Comparison of ENCODE assay signal across 2 cellular contexts in genomic region chr3:133769536-133769935, GRCh38.
TF ChIP-seq lines count a peak whose summit lies in the region.

No MANE protein-coding gene starts in this region.

TF ChIP-seq in HepG2, 621 proteins besides CTCF, POLR2A, EP300 and RAD21:
- no peak for TF ChIP-seq PHB2 (IDR thresholded peaks at IDR 0.05; ENCODE audit: partially characterized antibody)
- no peak for TF ChIP-seq TARDBP (CRISPR knock-in tag; IDR thresholded peaks at IDR 0.05)
- TF ChIP-seq AGO2 (optimal IDR thresholded peaks at IDR 0.05; ENCODE audit: low read depth, low read length) = peak; percentile 16
- TF ChIP-seq BCLAF1 (IDR thresholded peaks at IDR 0.05) = no peak
- 0 out of 2 replicates have a peak, but pooled peaks have one; percentile 42 for TF ChIP-seq POLR2AphosphoS5 (IDR thresholded peaks at IDR 0.05; ENCODE audit: low read depth, low read length)
- TF ChIP-seq RBFOX2 (IDR thresholded peaks at IDR 0.05; ENCODE audit: low read depth, low read length) = peak; percentile 40; the same call in 1 of the 2 replicates
- TF ChIP-seq HNF4A (CRISPR knock-in tag; IDR thresholded peaks at IDR 0.05) = peak; percentile 61
- TF ChIP-seq POLR2G (IDR thresholded peaks at IDR 0.05; ENCODE audit: low read depth, low read length) = peak; percentile 54; the same call in 1 of the 2 replicates

TF ChIP-seq in liver, 16 proteins besides CTCF, POLR2A, EP300 and RAD21:
- no peak for TF ChIP-seq MAX (IDR thresholded peaks at IDR 0.05)
- peak; percentile 89 to 95 for TF ChIP-seq HNF4A (conservative IDR thresholded peaks at IDR 0.05)
- TF ChIP-seq HNF4G (IDR thresholded peaks at IDR 0.05) = peak; percentile 60
- TF ChIP-seq FOXA2 (IDR thresholded peaks at IDR 0.05) = no peak
